Comparison of ENCODE assay signal across 1 cellular context in genomic region chr16:88264641-88265285, GRCh38.
TF ChIP-seq lines count a peak whose summit lies in the region.

No MANE protein-coding gene starts in this region.

TF ChIP-seq in H1, 55 proteins besides CTCF, POLR2A, EP300 and RAD21 (continued from another document):
- TF ChIP-seq ATF3 (IDR thresholded peaks at IDR 0.05; ENCODE audit: insufficient read depth, low read depth, low read length) = no peak
- peak; percentile 29; the same call in 1 of the 2 replicates for TF ChIP-seq JUND (IDR thresholded peaks at IDR 0.05; ENCODE audit: low read length)
TF ChIP-seq in H1: peak in this region for 1.
